1 cellular context compared by ENCODE assay signal in the genomic region with DNA sequence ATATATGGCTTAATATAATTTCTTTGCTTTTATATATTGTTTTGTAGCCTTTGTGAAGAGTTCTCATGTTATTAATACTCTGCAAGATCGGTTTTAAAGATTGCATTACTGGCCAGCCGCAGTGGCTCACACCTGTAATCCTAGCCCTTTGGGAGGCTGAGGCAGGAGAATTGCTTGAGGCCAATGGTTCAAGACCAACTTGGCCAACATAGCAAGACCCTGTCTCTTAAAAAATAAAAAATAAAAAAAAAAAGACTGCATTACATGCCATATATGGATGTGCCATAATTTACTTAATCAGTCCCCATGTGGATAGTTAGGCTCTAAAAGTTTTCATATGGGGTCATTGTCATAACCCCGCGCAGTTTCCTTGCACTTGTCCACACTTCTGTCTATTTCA.
TF ChIP-seq lines count a peak whose summit lies in the region.

No MANE protein-coding gene starts in this region.

TF ChIP-seq in H1, 55 proteins besides CTCF, POLR2A, EP300 and RAD21:
- TF ChIP-seq RBBP5 (IDR thresholded peaks at IDR 0.05; ENCODE audit: borderline replicate concordance, low read depth, low read length) (no peak), HDAC6 (IDR thresholded peaks at IDR 0.05; ENCODE audit: low read depth, low read length) (no peak), EZH2 (IDR thresholded peaks at IDR 0.05; ENCODE audit: low read depth, low read length, severe bottlenecking) (no peak), TBP (IDR thresholded peaks at IDR 0.05; ENCODE audit: low read depth, low read length) (no peak)
